Comparison of ENCODE assay signal across 23 cellular contexts in the genomic region with DNA sequence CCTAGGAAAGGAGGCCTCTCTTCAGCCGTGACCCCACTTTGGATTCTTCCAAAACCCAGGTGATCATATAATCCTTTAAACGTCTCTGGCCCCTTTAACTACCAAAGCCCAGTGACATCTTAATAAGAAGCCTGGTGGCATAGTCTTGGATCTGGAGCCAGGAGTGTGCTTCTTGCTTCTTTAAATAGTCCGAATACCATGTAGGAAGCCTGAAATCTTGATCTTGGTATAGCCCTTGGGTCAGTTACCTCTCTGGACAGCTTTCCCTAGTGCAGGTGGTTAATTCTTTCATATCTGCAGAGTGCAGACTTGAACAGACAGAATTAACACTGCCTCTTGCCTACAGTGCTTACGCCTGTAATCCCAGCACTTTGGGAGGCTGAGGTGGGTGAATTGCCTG.
A peak's percentile ranks its signal among the peaks of the same experiment; 100 is the strongest.
DNase-seq lines count a peak whose midpoint lies in the region; ATAC-seq, FAIRE-seq and TF ChIP-seq lines count a peak whose summit lies in the region.
"Had no signal": no experiment of that assay in that cellular context is flagged by ENCODE, and none has a peak within 500 bp of the region (broad histone marks: within the 10 kb centered on the region; RNA-seq: fewer than 3 reads in every experiment).

No MANE protein-coding gene starts in this region.

- H2BK12ac ChIP-seq in H1 (ENCODE audit: low read depth, low read length), result 0 out of 2 replicates have a peak overlapping the region, but pooled peaks have one; percentile 13

- no peak for TF ChIP-seq EP300 in H1 (IDR thresholded peaks at IDR 0.05; ENCODE audit: borderline replicate concordance in 1 of 2, low read depth in 2 of 2, low read length in 2 of 2)

- CTCF ChIA-PET in H1 (lab: Charles Lee; ENCODE audit: partially characterized antibody), result interaction anchor here (1.0 to 2.1 kb wide), 2 partner anchors 48 to 62 kb away, joined by 4 to 10 read pairs; no protein-coding TSS in a partner anchor
- CTCF ChIA-PET in CD8-positive, alpha-beta T cell (lab: Charles Lee), result no interaction called here

- no peak overlapping the region for H2BK120ac ChIP-seq in H1 (replicated peaks; ENCODE audit: low read depth, low read length)

- no peak overlapping the region for H3K27ac Mint-ChIP-seq in CD8-positive, alpha-beta T cell
- H3K27ac Mint-ChIP-seq: CD4-positive, alpha-beta T cell had no signal

- no peak overlapping the region for H3K4ac ChIP-seq in H1 (replicated peaks; ENCODE audit: insufficient read length, low read depth, low read length)

- in situ Hi-C loops in G401 (cut with HindIII; ENCODE audit: low sequenced_read_pairs), result no loop called here

- H3K23me2 ChIP-seq in H1 (ENCODE audit: low read depth, low read length), result no peaks in the 10 kb centered on the region

- H2BK5ac ChIP-seq in H1 (ENCODE audit: low read depth, low read length), result no peak overlapping the region

- H2BK20ac ChIP-seq in H1 (ENCODE audit: low read length), result no peak overlapping the region

- DNase-seq in G401 (ENCODE audit: low spot score) (peak; percentile 19), H1 (ENCODE audit: low read depth in 1 of 2, low spot score in 2 of 2) (no peak), psoas muscle (no peak)
- no peak for DNase-seq in activated naive CD4-positive, alpha-beta T cell treated with Interleukin-2 at 50 U/mL for 16 hours
- DNase-seq in CD8-positive, alpha-beta T cell, result no peak
- DNase-seq: AML-193; CD4-positive, alpha-beta T cell; COR-L47; DMS53; KG1; MG63; NCI-H1105 treated with DMSO at 0.1 percent for 48 hours; NCI-H146; NCI-H1930; NCI-H748 treated with DMSO at 0.1 percent for 48 hours; SHP77 treated with DMSO at 0.1 percent for 48 hours had no signal

- 79% methylated on average over 4 of the region's 4 CpGs; no CpG with 5 or more reads in 1 of the 2 experiments for WGBS in H1 (ENCODE audit: extremely low coverage in 1 of 2, insufficient coverage in 1 of 2, insufficient read length in 1 of 2, insufficient replicate concordance in 2 of 2, low coverage in 1 of 2, low lambda C conversion rate in 2 of 2, missing lambda C conversion rate in 1 of 2), 2 experiments
- WGBS in psoas muscle, 3 donors, result 43 to 72% (median 45%) methylated on average over 4 of the region's 4 CpGs

- H4K8ac ChIP-seq in H1 (ENCODE audit: extremely low read depth, insufficient read depth, low read length), result no peak overlapping the region; the same call in 1 of the 2 replicates

- no peaks in the 10 kb centered on the region; the same call in 1 of the 2 replicates for H3K79me1 ChIP-seq in H1 (ENCODE audit: low read depth, low read length)

- H3K4me3 ChIP-seq in HUES48 (ENCODE audit: low read depth, low read length) (no peak overlapping the region), H1 (ENCODE audit: extremely low read depth in 1 of 4, insufficient read depth in 2 of 4, low read depth in 3 of 4, low read length in 4 of 4) (no peak overlapping the region), psoas muscle (no peak overlapping the region)
- H3K4me3 ChIP-seq in CD8-positive, alpha-beta T cell (ENCODE audit: low read depth, low read length), result no peak overlapping the region
- H3K4me3 ChIP-seq: BLaER1 treated with 17β-estradiol and CSF1 and Interleukin-3, amounts not matched to agents 10 nM and 100 nM; GM12878; MG63 had no signal

- no peak overlapping the region for H2AK5ac ChIP-seq in H1 (ENCODE audit: low read depth, low read length)

- no peak for TF ChIP-seq POLR2A in H1 (IDR thresholded peaks at IDR 0.05; ENCODE audit: control extremely low read depth in 1 of 2, low read depth in 2 of 2, low read length in 2 of 2)

- TF ChIP-seq CTCF in H1 (IDR thresholded peaks at IDR 0.05; ENCODE audit: control extremely low read depth in 1 of 3, insufficient read depth in 1 of 3, low read depth in 1 of 3, low read length in 3 of 3), result no peak
- TF ChIP-seq CTCF in psoas muscle (IDR thresholded peaks at IDR 0.05), result no peak
- no peak for TF ChIP-seq CTCF in CD8-positive, alpha-beta T cell (IDR thresholded peaks at IDR 0.05)

- H2BK15ac ChIP-seq in H1 (ENCODE audit: low read length), result no peak overlapping the region

- no peak overlapping the region for H3K23ac ChIP-seq in H1 (ENCODE audit: insufficient read length)

- ATAC-seq in psoas muscle, result peak in 2 of 4 donors; percentile 21 to 58
- ATAC-seq in HG02571 (IDR thresholded peaks at IDR 0.05; ENCODE audit: unreplicated experiment), result no peak
- ATAC-seq in CD8-positive, alpha-beta T cell, result no peak
- ATAC-seq: GM12878 had no signal

- POLR2A ChIA-PET in H1 (lab: Charles Lee; ENCODE audit: partially characterized antibody), result interaction anchor here (1.0 to 1.4 kb wide), 2 partner anchors 10 to 28 kb away, joined by 3 read pairs; no protein-coding TSS in a partner anchor
- POLR2A ChIA-PET in CD8-positive, alpha-beta T cell (lab: Charles Lee), result no interaction called here

- H3K36me3 Mint-ChIP-seq in CD8-positive, alpha-beta T cell, result peaks cover 8% of the 10 kb centered on the region

- peak overlapping the region in 1 of 2 experiments; percentile 12; a peak in 1 of 4 replicates for H3K4me2 ChIP-seq in H1 (ENCODE audit: insufficient read depth in 1 of 2, low read depth in 2 of 2, low read length in 2 of 2)

- no peak overlapping the region for H3K18ac ChIP-seq in H1 (ENCODE audit: extremely low read depth, low read length)

- intact Hi-C loops in psoas muscle (cut with DNase I), result no loop called here
- intact Hi-C loops in CD8-positive, alpha-beta T cell (cut with DNase I, micrococcal nuclease), result no loop called here

- no peak overlapping the region for H3K4me3 Mint-ChIP-seq in CD8-positive, alpha-beta T cell
- H3K4me3 Mint-ChIP-seq: CD4-positive, alpha-beta T cell had no signal

- H4K91ac ChIP-seq in H1 (replicated peaks; ENCODE audit: insufficient read length, low read length), result no peak overlapping the region

- H3K36me3 ChIP-seq in HUES48 (ENCODE audit: control insufficient read depth, insufficient read depth, low read length) (no peaks in the 10 kb centered on the region), H1 (ENCODE audit: control insufficient read depth in 2 of 4, insufficient read depth in 4 of 4, low read length in 3 of 4) (no peaks in the 10 kb centered on the region), psoas muscle (ENCODE audit: insufficient read depth in 1 of 2, low read depth in 1 of 2) (no peaks in the 10 kb centered on the region)
- H3K36me3 ChIP-seq in CD8-positive, alpha-beta T cell (ENCODE audit: insufficient read depth, low read length), result no peaks in the 10 kb centered on the region
- H3K36me3 ChIP-seq: BLaER1 treated with 17β-estradiol and CSF1 and Interleukin-3, amounts not matched to agents 10 nM and 100 nM; MG63 had no signal

- H3K4me1 ChIP-seq in HUES48 (ENCODE audit: control insufficient read depth, insufficient read depth, low read length) (peaks cover 33% of the 10 kb centered on the region), H1 (replicated peaks in 1 of 4; ENCODE audit: control insufficient read depth in 3 of 4, insufficient read depth in 4 of 4, low read length in 3 of 4) (peaks cover 15 to 21% (median 17%) of the 10 kb centered on the region in 4 experiments), psoas muscle (peaks cover 26% of the 10 kb centered on the region)
- H3K4me1 ChIP-seq in CD8-positive, alpha-beta T cell (ENCODE audit: insufficient read depth, low read length), result no peaks in the 10 kb centered on the region

- no peak overlapping the region for H2AFZ ChIP-seq in H1 (ENCODE audit: low read length)

- H3K79me2 ChIP-seq in H1 (ENCODE audit: control insufficient read depth in 1 of 2, insufficient read depth in 2 of 2, low read length in 2 of 2), result no peaks in the 10 kb centered on the region

- H3K4me1 Mint-ChIP-seq in CD8-positive, alpha-beta T cell (ENCODE audit: low read depth), result no peaks in the 10 kb centered on the region

- no peaks in the 10 kb centered on the region for H3K9me3 Mint-ChIP-seq in CD8-positive, alpha-beta T cell
- H3K9me3 Mint-ChIP-seq: CD4-positive, alpha-beta T cell had no signal

- H3K9me3 ChIP-seq in HUES48 (ENCODE audit: control insufficient read depth, insufficient read depth, low read length), result no peaks in the 10 kb centered on the region
- H3K9me3 ChIP-seq in H1 (ENCODE audit: insufficient read depth in 2 of 2, low read depth in 1 of 2, low read length in 1 of 2), result no peaks in the 10 kb centered on the region
- H3K9me3 ChIP-seq in psoas muscle, result no peaks in the 10 kb centered on the region
- no peaks in the 10 kb centered on the region for H3K9me3 ChIP-seq in CD8-positive, alpha-beta T cell (ENCODE audit: low read length)
- H3K9me3 ChIP-seq: BLaER1 treated with 17β-estradiol and CSF1 and Interleukin-3, amounts not matched to agents 10 nM and 100 nM; MG63 had no signal

- no peak overlapping the region for H3K14ac ChIP-seq in H1 (ENCODE audit: insufficient read length)

- H4K5ac ChIP-seq in H1 (ENCODE audit: insufficient read length, low read depth, low read length), result no peak overlapping the region

- H3K9ac ChIP-seq in HUES48 (ENCODE audit: low read depth, low read length) (no peak overlapping the region), H1 (replicated peaks in 1 of 4; ENCODE audit: extremely low read depth in 1 of 4, low read depth in 3 of 4, low read length in 3 of 4) (no peak overlapping the region)
- H3K9ac ChIP-seq: BLaER1 treated with 17β-estradiol and CSF1 and Interleukin-3, amounts not matched to agents 10 nM and 100 nM had no signal

- H3K27ac ChIP-seq in HUES48 (ENCODE audit: low read depth, low read length) (peak overlapping the region; percentile 52), H1 (ENCODE audit: low read depth, low read length) (no peak overlapping the region), psoas muscle (peak overlapping the region; percentile 54)
- H3K27ac ChIP-seq in CD8-positive, alpha-beta T cell (ENCODE audit: low read depth, low read length), result no peak overlapping the region
- H3K27ac ChIP-seq: BLaER1 treated with 17β-estradiol and CSF1 and Interleukin-3, amounts not matched to agents 10 nM and 100 nM; RWPE1 had no signal

- H4K20me1 ChIP-seq in H1 (replicated peaks in 1 of 2; ENCODE audit: control insufficient read depth in 1 of 2, insufficient read depth in 2 of 2, low read length in 2 of 2), result no peaks in the 10 kb centered on the region
- H4K20me1 ChIP-seq: BLaER1 treated with 17β-estradiol and CSF1 and Interleukin-3, amounts not matched to agents 10 nM and 100 nM had no signal

- H3K27me3 ChIP-seq in HUES48 (ENCODE audit: control insufficient read depth, insufficient read depth, low read length), result no peaks in the 10 kb centered on the region
- H3K27me3 ChIP-seq in H1 (replicated peaks in 1 of 4; ENCODE audit: control insufficient read depth in 3 of 4, extremely low read depth in 1 of 4, insufficient read depth in 3 of 4, low read length in 3 of 4), result no peaks in the 10 kb centered on the region
- H3K27me3 ChIP-seq in psoas muscle (ENCODE audit: insufficient read depth in 3 of 3, low read length in 2 of 3), result no peaks in the 10 kb centered on the region
- H3K27me3 ChIP-seq in CD8-positive, alpha-beta T cell (ENCODE audit: insufficient read depth, low read length), result no peaks in the 10 kb centered on the region
- H3K27me3 ChIP-seq: BLaER1 treated with 17β-estradiol and CSF1 and Interleukin-3, amounts not matched to agents 10 nM and 100 nM; MG63 had no signal

- FAIRE-seq in H1 (lab: Jason Lieb, UNC), result no peak
- FAIRE-seq: A204.1, G401.6, GM12878 had no signal

- no peak for TF ChIP-seq RAD21 in H1 (IDR thresholded peaks at IDR 0.05 in 1 of 2, conservative IDR thresholded peaks at IDR 0.05 in 1 of 2; ENCODE audit: low read depth in 2 of 2, low read length in 2 of 2)

- H3K56ac ChIP-seq in H1 (replicated peaks; ENCODE audit: insufficient read length, low read depth, low read length), result no peak overlapping the region

- H3K27me3 Mint-ChIP-seq in CD8-positive, alpha-beta T cell (ENCODE audit: low read depth), result no peaks in the 10 kb centered on the region
- H3K27me3 Mint-ChIP-seq: CD4-positive, alpha-beta T cell had no signal

Comparison
In these comparisons a context has a peak if more than half of its experiments do, and no peak if none do; other contexts are left out.
1. H3K27ac ChIP-seq: peak in HUES48 (single experiment) and psoas muscle (single experiment); none in H1 (single experiment) and CD8-positive, alpha-beta T cell (single experiment).